14 cellular contexts compared by ENCODE assay signal in the genomic region with DNA sequence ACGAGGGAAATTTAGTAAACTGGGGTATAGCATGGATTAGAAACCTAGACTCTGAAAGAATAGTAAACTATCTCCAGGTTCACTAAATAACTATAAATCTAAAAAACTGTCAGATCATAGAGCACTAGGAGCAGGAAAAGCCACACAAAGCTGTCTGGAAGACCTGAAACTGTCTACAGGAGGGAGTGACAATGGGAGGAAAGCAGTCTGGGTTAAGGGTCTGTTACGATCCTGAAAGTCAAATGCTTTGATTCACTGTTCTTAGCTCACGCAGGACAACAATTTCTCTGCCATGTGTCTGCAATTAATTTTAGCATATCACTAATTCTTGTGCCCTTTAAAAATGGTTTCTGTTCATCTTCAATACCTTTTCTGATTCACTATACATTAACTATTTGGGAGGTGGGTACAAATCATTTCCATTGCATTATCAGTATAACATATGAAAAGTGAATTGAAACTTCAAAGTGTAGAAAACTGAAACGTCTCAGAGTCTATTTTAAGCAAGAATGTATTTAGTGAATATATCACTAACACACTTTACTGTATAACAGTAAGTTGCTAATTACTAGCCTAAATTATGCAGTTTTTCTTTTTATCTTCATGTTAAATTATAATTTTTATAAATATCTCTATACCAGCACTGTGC. TPM values are rescaled to one million over a fixed set of nuclear protein-coding genes. Genes with fewer than 3 reads are reported as not detected.
DNase-seq lines count a peak whose midpoint lies in the region; ATAC-seq and TF ChIP-seq lines count a peak whose summit lies in the region.
"Had no signal": no experiment of that assay in that cellular context is flagged by ENCODE, and none has a peak within 500 bp of the region (broad histone marks: within the 10 kb centered on the region; RNA-seq: fewer than 3 reads in every experiment).

No MANE protein-coding gene starts in this region.

- intact Hi-C loops in lower lobe of right lung (cut with DNase I): no loop called here

- H3K4me1 ChIP-seq in lower lobe of right lung: peaks cover 24% of the 10 kb centered on the region

- peak; percentile 83 for ATAC-seq in GM21447 (IDR thresholded peaks at IDR 0.05; ENCODE audit: unreplicated experiment)
- peak; percentile 62 for ATAC-seq in HG03196 (IDR thresholded peaks at IDR 0.05; ENCODE audit: unreplicated experiment)
- ATAC-seq in HG03280 (IDR thresholded peaks at IDR 0.05; ENCODE audit: unreplicated experiment): no peak
- ATAC-seq in lower lobe of right lung: no peak
- ATAC-seq: sciatic nerve had no signal

- H3K4me3 ChIP-seq in AG10803 (ENCODE audit: low read length) (peak overlapping the region; percentile 20), lower lobe of right lung (no peak overlapping the region)

- H3K9me3 Mint-ChIP-seq in endothelial cell (ENCODE audit: unreplicated experiment): no peaks in the 10 kb centered on the region

- H3K36me3 ChIP-seq in lower lobe of right lung: peaks cover 7% of the 10 kb centered on the region

- TF ChIP-seq CTCF in AG10803 (conservative IDR thresholded peaks at IDR 0.05; ENCODE audit: low read length): no peak
- no peak for TF ChIP-seq CTCF in endothelial cell (IDR thresholded peaks at IDR 0.05; ENCODE audit: unreplicated experiment)
- TF ChIP-seq CTCF in lower lobe of right lung (IDR thresholded peaks at IDR 0.05): no peak

- H3K4me1 Mint-ChIP-seq in endothelial cell (ENCODE audit: unreplicated experiment): peaks cover 20% of the 10 kb centered on the region

- peaks cover 22% of the 10 kb centered on the region for H3K36me3 Mint-ChIP-seq in endothelial cell (ENCODE audit: low read depth, unreplicated experiment)

- no peaks in the 10 kb centered on the region for H3K27me3 Mint-ChIP-seq in endothelial cell (ENCODE audit: unreplicated experiment)

- peak overlapping the region; percentile 98 for H3K27ac Mint-ChIP-seq in endothelial cell (ENCODE audit: unreplicated experiment)

- H3K4me3 Mint-ChIP-seq in endothelial cell (ENCODE audit: unreplicated experiment): no peak overlapping the region

- no peaks in the 10 kb centered on the region for H3K27me3 ChIP-seq in lower lobe of right lung (ENCODE audit: low read depth)

- H3K9me3 ChIP-seq in lower lobe of right lung: peaks cover 3% of the 10 kb centered on the region

- H3K27ac ChIP-seq in lower lobe of right lung: no peak overlapping the region

- DNase-seq in AG10803 (ENCODE audit: low read depth) (no peak), endothelial cell (ENCODE audit: low spot score) (no peak), NCI-H146 treated with DMSO at 0.1 percent for 48 hours (lab: John Stamatoyannopoulos, UW; ENCODE audit: unreplicated experiment) (no peak), EL (no peak), lower lobe of right lung (no peak)
- DNase-seq: activated T-cell treated with anti-CD3 and anti-CD28 coated beads, Interleukin-2, amount 50 U/mL, for 1 hour; caudate nucleus; HCEC 1CT; midbrain; NCI-H524 treated with DMSO at 0.1 percent for 48 hours had no signal

RNA-seq across cellular contexts. Expression of gene CEP170, which starts 18.4 kb away (rescaled TPM):
- total RNA-seq in endothelial cell (ENCODE audit: unreplicated experiment): 168 TPM
- total RNA-seq in lower lobe of right lung: 106 TPM

RNA-seq across cellular contexts. Expression of gene SDCCAG8, which starts 19.1 kb away (rescaled TPM):
- 41.9 TPM for total RNA-seq in endothelial cell (ENCODE audit: unreplicated experiment)
- 92.7 TPM for total RNA-seq in lower lobe of right lung

Comparison
In these comparisons a context has a peak if more than half of its experiments do, and no peak if none do; other contexts are left out.
1. ATAC-seq: peak in GM21447 (single experiment) and HG03196 (single experiment); none in HG03280 (single experiment) and lower lobe of right lung (0 of 2).